ENCODE assay signal across 16 cellular contexts in the genomic region with DNA sequence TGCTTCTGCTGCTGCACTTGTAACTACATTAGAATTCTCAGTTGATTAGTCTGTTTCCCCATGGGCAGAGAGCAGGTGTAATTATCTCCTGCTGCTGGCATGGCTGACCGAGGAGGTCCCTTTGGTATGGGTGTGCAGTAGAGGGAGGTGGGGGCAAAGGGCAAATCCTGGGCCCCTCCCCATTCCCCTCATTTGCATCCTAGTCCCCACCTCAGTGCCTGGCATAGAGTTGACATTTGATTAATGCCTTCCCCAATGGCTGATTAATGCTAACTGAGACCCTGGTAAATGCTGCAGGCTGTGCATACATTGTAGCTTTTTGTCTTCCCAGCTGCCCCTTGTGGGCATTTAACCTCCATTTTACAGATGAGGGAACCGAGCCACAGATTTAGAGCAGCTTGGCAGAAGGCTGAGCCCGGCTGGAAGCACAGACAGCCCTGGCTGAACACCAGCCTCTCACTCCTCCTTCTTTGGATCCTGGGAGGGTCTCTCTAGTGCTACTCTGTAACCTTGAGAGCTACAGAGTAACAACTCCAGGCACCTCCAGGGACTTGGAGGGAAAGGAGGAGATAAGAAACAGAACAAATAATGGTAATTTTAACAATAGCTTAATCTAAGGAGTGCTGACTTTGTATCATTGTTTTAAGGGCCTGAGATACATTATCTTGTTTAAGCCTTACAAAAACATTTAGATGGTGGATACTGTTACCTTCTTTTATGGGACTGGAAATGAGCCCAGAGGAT. TPM values are rescaled to one million over a fixed set of nuclear protein-coding genes. Genes with fewer than 3 reads are reported as not detected.
DNase-seq lines count a peak whose midpoint lies in the region; ATAC-seq, FAIRE-seq and TF ChIP-seq lines count a peak whose summit lies in the region.
"Had no signal": no experiment of that assay in that cellular context is flagged by ENCODE, and none has a peak within 500 bp of the region (broad histone marks: within the 10 kb centered on the region; RNA-seq: fewer than 3 reads in every experiment).

No MANE protein-coding gene starts in this region.

- H3K9me3 Mint-ChIP-seq in nephron progenitor cell: no peaks in the 10 kb centered on the region
- H3K9me3 Mint-ChIP-seq in CD4-positive, alpha-beta memory T cell: no peaks in the 10 kb centered on the region
- H3K9me3 Mint-ChIP-seq: naive thymus-derived CD4-positive, alpha-beta T cell had no signal

- peaks cover 7% of the 10 kb centered on the region for H3K36me3 Mint-ChIP-seq in nephron progenitor cell (ENCODE audit: low read depth)
- H3K36me3 Mint-ChIP-seq in CD4-positive, alpha-beta memory T cell: no peaks in the 10 kb centered on the region
- H3K36me3 Mint-ChIP-seq: naive thymus-derived CD4-positive, alpha-beta T cell had no signal

- H3K27me3 ChIP-seq in GM12878 (replicated peaks in 1 of 2; ENCODE audit: control insufficient read depth in 2 of 2, insufficient read depth in 2 of 2, low read length in 1 of 2): no peaks in the 10 kb centered on the region
- peaks cover 5% of the 10 kb centered on the region for H3K27me3 ChIP-seq in CD4-positive, alpha-beta memory T cell (ENCODE audit: insufficient read depth, low read length)

- BruUV-seq in GM12878 (replicated peaks; lab: Mats Ljungman, UMichigan): no TSS peak

- H3K9ac ChIP-seq in GM12878 (ENCODE audit: control insufficient read depth, insufficient read depth, low read length): peak overlapping the region; percentile 55

- H3K4me3 Mint-ChIP-seq in nephron progenitor cell: peak overlapping the region; percentile 13
- H3K4me3 Mint-ChIP-seq in CD4-positive, alpha-beta memory T cell: no peak overlapping the region
- H3K4me3 Mint-ChIP-seq: activated CD4-positive, alpha-beta T cell treated with anti-CD3 and anti-CD28 coated beads for 36 hours; naive thymus-derived CD4-positive, alpha-beta T cell had no signal

- peak overlapping the region; percentile 75 for H3K4me3 ChIP-seq in GM12878
- no peak overlapping the region for H3K4me3 ChIP-seq in CD4-positive, alpha-beta memory T cell (ENCODE audit: low read length in 2 of 2)

- intact Hi-C loops in GM12878 (cut with micrococcal nuclease; ENCODE audit: unreplicated experiment): loop anchor here (2.0 to 5.0 kb wide), 3 partner anchors 25 to 91 kb away; no protein-coding TSS in a partner anchor
- intact Hi-C loops in CD4-positive, alpha-beta memory T cell (cut with micrococcal nuclease): no loop called here

- DNase-seq in GM18507 (ENCODE audit: extremely low spot score, insufficient read length, low read depth) (no peak), GM12878 (ENCODE audit: low read depth, low spot score) (no peak), nephron progenitor cell (no peak), ACHN (no peak), RWPE1 (ENCODE audit: low spot score) (no peak)
- DNase-seq in CD4-positive, alpha-beta memory T cell: no peak
- DNase-seq: activated CD4-positive, alpha-beta T cell treated with anti-CD3 and anti-CD28 coated beads for 36 hours; activated T-cell treated with anti-CD3 and anti-CD28 coated beads, Interleukin-2, amount 50 U/mL, for 48 hours; effector CD4-positive, alpha-beta T cell; foreskin fibroblast; naive thymus-derived CD4-positive, alpha-beta T cell; NCI-H2107; T-helper 1 cell had no signal

- no peak for TF ChIP-seq RAD21 in GM12878 (IDR thresholded peaks at IDR 0.05; ENCODE audit: insufficient read depth, low read depth, low read length)

- H3K4me1 ChIP-seq in GM12878 (ENCODE audit: control insufficient read depth, insufficient read depth, low read length): peaks cover 39% of the 10 kb centered on the region
- peaks cover 7% of the 10 kb centered on the region for H3K4me1 ChIP-seq in CD4-positive, alpha-beta memory T cell (ENCODE audit: insufficient read depth, low read length)

- POLR2A ChIA-PET in GM12878 (lab: Charles Lee): interaction anchor here (0.8 to 3.9 kb wide), 8 partner anchors 9 to 63 kb away, joined by 3 to 22 read pairs (median 4); no protein-coding TSS in a partner anchor
- POLR2A ChIA-PET in CD4-positive, alpha-beta memory T cell (lab: Charles Lee; ENCODE audit: partially characterized antibody): no interaction called here
- POLR2A ChIA-PET in RWPE1 (lab: Yijun Ruan, JAX; ENCODE audit: low non-redundant PET): no interaction called here

- H2AFZ ChIP-seq in GM12878 (ENCODE audit: control insufficient read depth, low read depth, low read length): no peak overlapping the region

- peaks cover 54% of the 10 kb centered on the region for H3K4me1 Mint-ChIP-seq in nephron progenitor cell
- H3K4me1 Mint-ChIP-seq in CD4-positive, alpha-beta memory T cell: peaks cover 5 to 10% (median 7%) of the 10 kb centered on the region in 4 donors

- peaks cover 10 to 27% of the 10 kb centered on the region in 2 experiments; a peak in 3 of 4 replicates for H3K36me3 ChIP-seq in GM12878 (ENCODE audit: control insufficient read depth in 2 of 2, insufficient read depth in 2 of 2, low read length in 1 of 2)
- no peaks in the 10 kb centered on the region for H3K36me3 ChIP-seq in CD4-positive, alpha-beta memory T cell (ENCODE audit: insufficient read depth, low read length)

- TF ChIP-seq EP300 in GM12878 (IDR thresholded peaks at IDR 0.05; ENCODE audit: borderline replicate concordance in 1 of 2, control insufficient read depth in 1 of 2, low read depth in 2 of 2, low read length in 2 of 2): no peak

- H3K79me2 ChIP-seq in GM12878 (ENCODE audit: control insufficient read depth, insufficient read depth, low read length): peaks cover 98% of the 10 kb centered on the region

- CTCF ChIA-PET in GM12878 (lab: Yijun Ruan, JAX) (interaction anchor here (0.9 to 3.8 kb wide), 11 partner anchors 11 to 101 kb away, joined by 3 to 32 read pairs (median 4); no protein-coding TSS in a partner anchor), RWPE1 (lab: Yijun Ruan, JAX) (no interaction called here)
- CTCF ChIA-PET in CD4-positive, alpha-beta memory T cell (lab: Charles Lee; ENCODE audit: partially characterized antibody): no interaction called here

- H3K9me3 ChIP-seq in GM12878 (replicated peaks; ENCODE audit: control insufficient read depth, insufficient read depth, low read length): no peaks in the 10 kb centered on the region
- no peaks in the 10 kb centered on the region for H3K9me3 ChIP-seq in CD4-positive, alpha-beta memory T cell (ENCODE audit: control insufficient read depth in 1 of 2, low read length in 2 of 2)

- in situ Hi-C loops in GM12878 (cut with MboI): no loop called here
- in situ Hi-C loops in ACHN (cut with HindIII; ENCODE audit: low pct_ligation_motif_present, low pct_unique_long_range_greater_than_20kb, low sequenced_read_pairs): no loop called here

- peak overlapping the region; percentile 93 for H3K4me2 ChIP-seq in GM12878 (ENCODE audit: control insufficient read depth, insufficient read depth)

- TF ChIP-seq POLR2A in GM12878 (IDR thresholded peaks at IDR 0.05; ENCODE audit: low read depth, low read length): no peak

- H4K20me1 ChIP-seq in GM12878 (ENCODE audit: control insufficient read depth, insufficient read depth): peaks cover 7% of the 10 kb centered on the region; the same call in 1 of the 2 replicates

- peaks cover 40% of the 10 kb centered on the region for H3K27me3 Mint-ChIP-seq in nephron progenitor cell (ENCODE audit: low read depth, poor library complexity)
- peaks cover 19% of the 10 kb centered on the region in 2 donors for H3K27me3 Mint-ChIP-seq in CD4-positive, alpha-beta memory T cell

- FAIRE-seq in GM18507 (lab: Jason Lieb, UNC) (peak; percentile 62), GM12878 (lab: Jason Lieb, UNC) (no peak)

- RAD21 ChIA-PET in GM12878 (lab: Charles Lee; ENCODE audit: unreplicated experiment): interaction anchor here (0.9 to 9.5 kb wide), 12 partner anchors 10 to 470 kb away, joined by 3 to 74 read pairs (median 4); no protein-coding TSS in a partner anchor

- H3K27ac ChIP-seq in GM12878 (ENCODE audit: control insufficient read depth, insufficient read depth): peak overlapping the region; percentile 78
- no peak overlapping the region for H3K27ac ChIP-seq in CD4-positive, alpha-beta memory T cell (ENCODE audit: low read depth, low read length)
- H3K27ac ChIP-seq in RWPE1: no peak overlapping the region
- H3K27ac ChIP-seq: C4-2B had no signal

- ATAC-seq in HG03432 (IDR thresholded peaks at IDR 0.05; ENCODE audit: unreplicated experiment) (peak; percentile 45), GM12878 (peak; percentile 73), GM21447 (IDR thresholded peaks at IDR 0.05; ENCODE audit: unreplicated experiment) (no peak)
- ATAC-seq: activated CD4-positive, alpha-beta T cell treated with anti-CD3 and anti-CD28 coated beads for 36 hours; naive thymus-derived CD4-positive, alpha-beta T cell had no signal

- SMC1A ChIA-PET in GM12878 (lab: Charles Lee; ENCODE audit: uncharacterized antibody, unreplicated experiment): interaction anchor here (0.6 to 4.9 kb wide), 23 partner anchors 9 to 159 kb away, joined by 3 to 51 read pairs (median 3); no protein-coding TSS in a partner anchor

- peak overlapping the region; percentile 50 for H3K27ac Mint-ChIP-seq in nephron progenitor cell
- no peak overlapping the region for H3K27ac Mint-ChIP-seq in CD4-positive, alpha-beta memory T cell
- H3K27ac Mint-ChIP-seq: activated CD4-positive, alpha-beta T cell treated with anti-CD3 and anti-CD28 coated beads for 36 hours had no signal

- TF ChIP-seq CTCF in GM12878 (IDR thresholded peaks at IDR 0.05 in 2 of 3, conservative IDR thresholded peaks at IDR 0.05 in 1 of 3; ENCODE audit: control insufficient read depth in 2 of 3, extremely low read depth in 1 of 3, insufficient read depth in 1 of 3, low read depth in 3 of 3, low read length in 3 of 3) (no peak), nephron progenitor cell (IDR thresholded peaks at IDR 0.05) (no peak), RWPE1 (conservative IDR thresholded peaks at IDR 0.05; ENCODE audit: low read depth) (no peak)

- WGBS in GM12878 (ENCODE audit: insufficient coverage, insufficient replicate concordance, low lambda C conversion rate, missing lambda C conversion rate): 7% methylated on average over 3 of the region's 3 CpGs

RNA-seq across cellular contexts. Expression of a gene that starts 5.1 kb away (rescaled TPM):
- total RNA-seq in GM12878 (2013; cell fraction: nucleolus; rRNA removed): 718 and 719 TPM in 2 replicates
- 131 and 138 TPM in 2 replicates for total RNA-seq in GM12878 (2014; rRNA removed)
- 137 and 139 TPM in 2 replicates for total RNA-seq in GM12878 (2014; rRNA removed; fragmentation: Illumina TruSeq; extraction: Trizol)
- 243 and 256 TPM in 2 replicates for total RNA-seq in GM12878 (2021)
- 62.1 TPM for polyA plus RNA-seq in GM12878 (2011; ENCODE audit: low read depth)
- polyA plus RNA-seq in GM12878 (2011; rRNA removed): 245 and 253 TPM in 2 replicates
- 204 and 222 TPM in 2 replicates for polyA plus RNA-seq in GM12878 (2011; cell fraction: cytosol; rRNA removed)
- 783 and 874 TPM in 2 replicates for polyA plus RNA-seq in GM12878 (2011; cell fraction: nucleus; rRNA removed)
- 112 and 157 TPM in 2 replicates for polyA plus RNA-seq in GM12878 (2012)
- polyA plus RNA-seq in GM12878 (2014; fragmentation: Illumina TruSeq; extraction: Trizol): 151 and 159 TPM in 2 replicates
- polyA plus RNA-seq in GM12878 (2014; fragmentation: Nextera tagmentation; extraction: Ambion mirVana): 10 to 100 TPM; 47.6 to 53.9 TPM
- 148 and 152 TPM in 2 replicates for polyA plus RNA-seq in GM12878 (2014; rRNA removed)
- polyA plus RNA-seq in GM12878 (2016; fragmentation: Nextera tagmentation; extraction: Ambion mirVana): 100 to 1,000 TPM; 156 to 168 TPM
- polyA minus RNA-seq in GM12878 (2011; rRNA and poly(A)+ RNA removed): 502 and 650 TPM in 2 replicates
- 202 and 205 TPM in 2 replicates for polyA minus RNA-seq in GM12878 (2011; cell fraction: cytosol; rRNA and poly(A)+ RNA removed)
- 448 and 681 TPM in 2 replicates for polyA minus RNA-seq in GM12878 (2011; cell fraction: nucleus; rRNA and poly(A)+ RNA removed)
- 1 to 10 TPM; 2.3 to 2.4 TPM for total RNA-seq in CD4-positive, alpha-beta memory T cell
- 1 to 10 TPM in 1 of 2 donors, under 1 TPM in 1; 0.63 to 1.8 TPM for polyA plus RNA-seq in CD4-positive, alpha-beta memory T cell

Comparison
In these comparisons a context has a peak if more than half of its experiments do, and no peak if none do; other contexts are left out.
1. RNA of a gene that starts 5.1 kb away (total RNA-seq): 131 to 719 TPM in GM12878; 2.3 to 2.4 TPM in CD4-positive, alpha-beta memory T cell; every median in the first group is over 10 times any median in the second.